In the genomic region with DNA sequence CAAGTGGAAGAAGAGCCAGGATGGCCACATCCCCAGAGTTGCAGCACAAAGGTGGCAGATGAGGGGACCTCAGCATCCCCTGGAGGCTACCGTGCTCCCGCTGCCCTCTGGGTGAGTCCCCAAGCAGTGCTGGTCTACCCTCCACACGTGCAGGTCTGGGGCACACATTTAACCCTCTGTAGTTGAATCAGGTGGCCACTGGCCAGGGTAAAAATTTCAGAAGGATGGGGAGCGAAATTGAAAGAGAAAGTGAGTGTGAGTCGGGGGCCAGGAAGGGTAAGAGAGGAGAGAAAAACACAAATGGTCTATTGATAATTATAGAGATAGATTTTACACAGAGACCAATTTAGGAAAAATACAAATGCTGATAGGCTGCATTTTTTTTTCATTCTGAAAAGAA, we compare ENCODE assay signal across 13 cellular contexts.
DNase-seq lines count a peak whose midpoint lies in the region; ATAC-seq and TF ChIP-seq lines count a peak whose summit lies in the region.
"Had no signal": no experiment of that assay in that cellular context is flagged by ENCODE, and none has a peak within 500 bp of the region (broad histone marks: within the 10 kb centered on the region; RNA-seq: fewer than 3 reads in every experiment).

No MANE protein-coding gene starts in this region.

- no peaks in the 10 kb centered on the region for H3K4me1 ChIP-seq in endodermal cell (ENCODE audit: control insufficient read depth, insufficient read depth, low read length)
- H3K4me1 ChIP-seq: gastroesophageal sphincter, vagina had no signal

- H3K36me3 Mint-ChIP-seq in endodermal cell (ENCODE audit: low read depth), result no peaks in the 10 kb centered on the region
- no peaks in the 10 kb centered on the region for H3K36me3 Mint-ChIP-seq in activated CD4-positive, alpha-beta T cell treated with anti-CD3 and anti-CD28 coated beads, Interleukin-2, amount 10 ng/mL, durations not matched to agents 24 days and 14 days (ENCODE audit: low read depth)

- H3K27ac ChIP-seq in endodermal cell (ENCODE audit: low read depth, low read length), result no peak overlapping the region
- H3K27ac ChIP-seq: gastroesophageal sphincter, vagina had no signal

- H3K27me3 ChIP-seq in endodermal cell (ENCODE audit: control insufficient read depth, insufficient read depth, low read length, poor library complexity, severe bottlenecking), result no peaks in the 10 kb centered on the region
- H3K27me3 ChIP-seq: gastroesophageal sphincter, vagina had no signal

- H3K4me3 Mint-ChIP-seq in endodermal cell, result no peak overlapping the region
- H3K4me3 Mint-ChIP-seq in activated CD4-positive, alpha-beta T cell treated with anti-CD3 and anti-CD28 coated beads, Interleukin-2, amount 10 ng/mL, durations not matched to agents 24 days and 14 days, result no peak overlapping the region

- peaks cover 9% of the 10 kb centered on the region for H3K4me1 Mint-ChIP-seq in endodermal cell
- peaks cover 2% of the 10 kb centered on the region for H3K4me1 Mint-ChIP-seq in activated CD4-positive, alpha-beta T cell treated with anti-CD3 and anti-CD28 coated beads, Interleukin-2, amount 10 ng/mL, durations not matched to agents 24 days and 14 days

- peak; percentile 37 for DNase-seq in endodermal cell
- no peak for DNase-seq in activated CD4-positive, alpha-beta T cell treated with anti-CD3 and anti-CD28 coated beads, Interleukin-2, amount 10 ng/mL, durations not matched to agents 24 days and 14 days
- no peak for DNase-seq in activated CD4-positive, alpha-beta T cell treated with anti-CD3 and anti-CD28 coated beads for 1 hour
- no peak for DNase-seq in Ammon's horn (ENCODE audit: low spot score)
- DNase-seq in MV-4-11 (lab: John Stamatoyannopoulos, UW), result no peak
- DNase-seq: caudate nucleus, left ventricle myocardium superior, NCI-H774 had no signal

- H3K36me3 ChIP-seq in endodermal cell (ENCODE audit: control insufficient read depth, insufficient read depth, low read length), result no peaks in the 10 kb centered on the region
- H3K36me3 ChIP-seq: gastroesophageal sphincter, vagina had no signal

- 89 to 100% methylated on average over 4 to 5 of the region's 5 CpGs for WGBS in endodermal cell (ENCODE audit: insufficient coverage in 1 of 2, insufficient read length in 1 of 2), 2 experiments

- H3K27me3 Mint-ChIP-seq in endodermal cell (ENCODE audit: insufficient read depth), result no peaks in the 10 kb centered on the region
- no peaks in the 10 kb centered on the region for H3K27me3 Mint-ChIP-seq in activated CD4-positive, alpha-beta T cell treated with anti-CD3 and anti-CD28 coated beads, Interleukin-2, amount 10 ng/mL, durations not matched to agents 24 days and 14 days

- ATAC-seq in GM18868 (IDR thresholded peaks at IDR 0.05; ENCODE audit: unreplicated experiment) (peak; percentile 40), GM21576 (IDR thresholded peaks at IDR 0.05; ENCODE audit: unreplicated experiment) (peak; percentile 41), HG03103 (IDR thresholded peaks at IDR 0.05; ENCODE audit: low read depth, unreplicated experiment) (peak; percentile 36)
- ATAC-seq: gastroesophageal sphincter, left ventricle myocardium superior had no signal

- intact Hi-C loops in activated CD4-positive, alpha-beta T cell treated with anti-CD3 and anti-CD28 coated beads, Interleukin-2, amount 10 ng/mL, durations not matched to agents 24 days and 14 days (cut with micrococcal nuclease), result no loop called here

- no peak for TF ChIP-seq CTCF in endodermal cell (conservative IDR thresholded peaks at IDR 0.05)

- no peak overlapping the region for H3K4me3 ChIP-seq in endodermal cell (ENCODE audit: low read length)
- H3K4me3 ChIP-seq: gastroesophageal sphincter, vagina had no signal

- no peaks in the 10 kb centered on the region for H3K9me3 ChIP-seq in endodermal cell (ENCODE audit: control insufficient read depth, low read length)
- H3K9me3 ChIP-seq: gastroesophageal sphincter, vagina had no signal

- no peak overlapping the region for H3K27ac Mint-ChIP-seq in endodermal cell
- no peak overlapping the region for H3K27ac Mint-ChIP-seq in activated CD4-positive, alpha-beta T cell treated with anti-CD3 and anti-CD28 coated beads, Interleukin-2, amount 10 ng/mL, durations not matched to agents 24 days and 14 days

- no peaks in the 10 kb centered on the region for H3K9me3 Mint-ChIP-seq in endodermal cell
- H3K9me3 Mint-ChIP-seq in activated CD4-positive, alpha-beta T cell treated with anti-CD3 and anti-CD28 coated beads, Interleukin-2, amount 10 ng/mL, durations not matched to agents 24 days and 14 days, result no peaks in the 10 kb centered on the region

- no peak overlapping the region for H3K9ac ChIP-seq in endodermal cell (ENCODE audit: extremely low read depth, low read length, poor library complexity, severe bottlenecking)
